30 cellular contexts compared by ENCODE assay signal in the genomic region with DNA sequence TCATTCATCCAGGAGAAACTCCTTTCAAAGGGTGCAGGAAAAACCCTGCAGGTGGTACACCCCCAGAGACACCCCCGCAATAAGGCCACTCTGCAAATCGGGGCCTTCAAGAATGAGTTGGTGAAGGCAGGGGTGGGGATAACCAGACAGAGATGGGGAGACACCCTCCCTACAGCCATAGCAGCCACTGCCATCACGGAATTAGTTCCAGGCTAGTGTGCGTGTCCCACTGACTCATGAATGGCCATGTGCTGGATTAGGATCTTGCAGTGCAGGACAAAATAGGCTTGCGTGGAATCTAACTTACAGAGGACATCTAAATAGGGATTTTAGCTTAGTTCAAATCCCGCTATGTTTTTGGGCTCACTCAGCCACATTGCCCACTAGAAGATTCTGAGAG.
"Had no signal": no experiment of that assay in that cellular context is flagged by ENCODE, and none has a peak within 500 bp of the region (broad histone marks: within the 10 kb centered on the region; RNA-seq: fewer than 3 reads in every experiment).

No MANE protein-coding gene starts in this region.

- H3K9me3 ChIP-seq: colonic mucosa, heart right ventricle, left lung, mucosa of descending colon, ovary, psoas muscle, sigmoid colon, stomach, tibial artery had no signal

- H3K36me3 Mint-ChIP-seq: mesothelial cell of epicardium; naive B cell; natural killer cell treated with Interleukin-12 subunit alpha and Interleukin-12 subunit beta and Interleukin-15 and Interleukin-18, amount 100 ng/mL, for 72 hours; type B pancreatic cell had no signal

- H3K27ac Mint-ChIP-seq: dendritic cell treated with granulocyte-macrophage colony-stimulating factor and Interleukin-4, amounts not matched to agents 40 ng/mL and 50 ng/mL, for 4 days; endodermal cell; mesothelial cell of epicardium; naive B cell; natural killer cell treated with Interleukin-12 subunit alpha and Interleukin-12 subunit beta and Interleukin-15 and Interleukin-18, amount 100 ng/mL, for 72 hours; type B pancreatic cell had no signal

- H3K4me3 Mint-ChIP-seq: dendritic cell treated with granulocyte-macrophage colony-stimulating factor and Interleukin-4, amounts not matched to agents 40 ng/mL and 50 ng/mL, for 4 days; endodermal cell; mesothelial cell of epicardium; naive B cell; natural killer cell treated with Interleukin-12 subunit alpha and Interleukin-12 subunit beta and Interleukin-15 and Interleukin-18, amount 100 ng/mL, for 72 hours; type B pancreatic cell had no signal

- H3K27ac ChIP-seq: colonic mucosa, epithelial cell of prostate, foreskin keratinocyte, heart right ventricle, left lung, ovary, psoas muscle, sigmoid colon, skin epidermis, tibial artery had no signal

- DNase-seq: colonic mucosa; effector CD8-positive, alpha-beta T cell; endodermal cell; foreskin keratinocyte; glutamatergic neuron; heart right ventricle; hippocampal formation; left cardiac atrium; left lung; mesenchymal stem cell; mucosa of descending colon; naive B cell; occipital lobe; ovary; posterior cingulate gyrus; psoas muscle; right cardiac atrium; sigmoid colon; stimulated activated CD4-positive, alpha-beta T cell treated with anti-CD3 and anti-CD28 coated beads, Interleukin-15, amount 100 ng/mL, for 24 hours; stimulated activated CD4-positive, alpha-beta T cell treated with anti-CD3 and anti-CD28 coated beads, Interleukin-2, amount 100 ng/mL, for 48 hours; stimulated activated naive CD4-positive, alpha-beta T cell treated with Interleukin-2 at 50 U/mL for 16 hours; stomach; tibial artery had no signal

- H3K9me3 Mint-ChIP-seq: dendritic cell treated with granulocyte-macrophage colony-stimulating factor and Interleukin-4, amounts not matched to agents 40 ng/mL and 50 ng/mL, for 4 days; mesothelial cell of epicardium; natural killer cell treated with Interleukin-12 subunit alpha and Interleukin-12 subunit beta and Interleukin-15 and Interleukin-18, amount 100 ng/mL, for 72 hours; type B pancreatic cell had no signal

- H3K4me3 ChIP-seq: colonic mucosa, heart right ventricle, left lung, mucosa of descending colon, ovary, psoas muscle, sigmoid colon, skin epidermis, stomach, tibial artery had no signal

- H3K4me1 ChIP-seq: colonic mucosa, foreskin keratinocyte, psoas muscle, tibial artery had no signal

- H3K36me3 ChIP-seq: colonic mucosa, heart right ventricle, left lung, ovary, sigmoid colon, stomach, tibial artery had no signal

- H3K27me3 ChIP-seq: colonic mucosa, heart right ventricle, left lung, ovary, sigmoid colon had no signal

- ATAC-seq: esophagus mucosa; foreskin keratinocyte; heart right ventricle; left cardiac atrium; left lung; mucosa of descending colon; natural killer cell treated with Interleukin-12 subunit alpha and Interleukin-12 subunit beta and Interleukin-15 and Interleukin-18, amount 100 ng/mL, for 72 hours; psoas muscle; right cardiac atrium had no signal
